13 cellular contexts compared by ENCODE assay signal in genomic region chr5:112381521-112381920, GRCh38. TPM values are rescaled to one million over a fixed set of nuclear protein-coding genes. Genes with fewer than 3 reads are reported as not detected.
DNase-seq lines count a peak whose midpoint lies in the region; ATAC-seq and TF ChIP-seq lines count a peak whose summit lies in the region.
"Had no signal": no experiment of that assay in that cellular context is flagged by ENCODE, and none has a peak within 500 bp of the region (broad histone marks: within the 10 kb centered on the region; RNA-seq: fewer than 3 reads in every experiment).

No MANE protein-coding gene starts in this region.

- peak in 3 of 4 donors; percentile 50 to 79 (median 77) for ATAC-seq in heart left ventricle
- peak in 5 of 8 donors; percentile 23 to 79 (median 55) for ATAC-seq in heart right ventricle
- ATAC-seq in left lobe of liver = peak; percentile 76
- no peak for ATAC-seq in GM18511 (IDR thresholded peaks at IDR 0.05; ENCODE audit: unreplicated experiment)
- ATAC-seq: CD8-positive, alpha-beta T cell had no signal

- WGBS in heart left ventricle, 4 donors = 46 to 67% (median 60%) methylated on average over 3 of the region's 3 CpGs
- 47 to 57% methylated on average over 3 of the region's 3 CpGs for WGBS in heart right ventricle, 2 donors

- TF ChIP-seq POLR2A in heart left ventricle (IDR thresholded peaks at IDR 0.05) = no peak

- H3K27ac ChIP-seq in heart left ventricle (no peak overlapping the region), right atrium auricular region (no peak overlapping the region), heart right ventricle (peak overlapping the region in 1 of 10 donors; percentile 2)
- H3K27ac ChIP-seq: BLaER1 treated with 17β-estradiol and CSF1 and Interleukin-3, amounts not matched to agents 10 nM and 100 nM had no signal

- H3K36me3 ChIP-seq in heart left ventricle (no peaks in the 10 kb centered on the region), right atrium auricular region (no peaks in the 10 kb centered on the region), heart right ventricle (no peaks in the 10 kb centered on the region)
- H3K36me3 ChIP-seq: BLaER1 treated with 17β-estradiol and CSF1 and Interleukin-3, amounts not matched to agents 10 nM and 100 nM had no signal

- peak in 2 of 5 donors; percentile 40 to 51 for DNase-seq in heart left ventricle
- no peak for DNase-seq in right atrium auricular region (ENCODE audit: low spot score)
- no peak for DNase-seq in heart right ventricle
- peak; percentile 47 for DNase-seq in left lobe of liver (ENCODE audit: low spot score)
- DNase-seq in activated T-cell treated with anti-CD3 and anti-CD28 coated beads, Interleukin-2, amount 50 U/mL, for 1 hour = no peak
- DNase-seq: Calu3; CD8-positive, alpha-beta T cell; DMS79 treated with DMSO at 0.1 percent for 48 hours; GF-D8; GOT3; H9 had no signal

- no peaks in the 10 kb centered on the region for H3K9me3 ChIP-seq in heart left ventricle
- no peaks in the 10 kb centered on the region for H3K9me3 ChIP-seq in right atrium auricular region
- H3K9me3 ChIP-seq in heart right ventricle = no peaks in the 10 kb centered on the region
- H3K9me3 ChIP-seq: BLaER1 treated with 17β-estradiol and CSF1 and Interleukin-3, amounts not matched to agents 10 nM and 100 nM had no signal

- intact Hi-C loops in heart left ventricle (cut with DNase I) (no loop called here), heart right ventricle (cut with DNase I) (no loop called here)

- TF ChIP-seq CTCF in heart left ventricle (IDR thresholded peaks at IDR 0.05) (no peak), right atrium auricular region (IDR thresholded peaks at IDR 0.05) (no peak), heart right ventricle (IDR thresholded peaks at IDR 0.05) (no peak)

- no peak overlapping the region for H3K4me3 ChIP-seq in heart left ventricle
- H3K4me3 ChIP-seq in right atrium auricular region = no peak overlapping the region
- no peak overlapping the region for H3K4me3 ChIP-seq in heart right ventricle
- H3K4me3 ChIP-seq: BLaER1 treated with 17β-estradiol and CSF1 and Interleukin-3, amounts not matched to agents 10 nM and 100 nM had no signal

- H3K27me3 ChIP-seq in heart left ventricle (no peaks in the 10 kb centered on the region), right atrium auricular region (no peaks in the 10 kb centered on the region), heart right ventricle (no peaks in the 10 kb centered on the region)
- H3K27me3 ChIP-seq: BLaER1 treated with 17β-estradiol and CSF1 and Interleukin-3, amounts not matched to agents 10 nM and 100 nM had no signal

- peaks cover 0 to 43% (median 21%) of the 10 kb centered on the region in 12 donors for H3K4me1 ChIP-seq in heart left ventricle
- H3K4me1 ChIP-seq in right atrium auricular region = peaks cover 0 to 32% of the 10 kb centered on the region in 2 donors
- peaks cover 0 to 60% (median 16%) of the 10 kb centered on the region in 9 donors for H3K4me1 ChIP-seq in heart right ventricle
- H3K4me1 ChIP-seq: BLaER1 treated with 17β-estradiol and CSF1 and Interleukin-3, amounts not matched to agents 10 nM and 100 nM had no signal

RNA-seq across cellular contexts. Expression of gene EPB41L4A, which starts 37.6 kb away (rescaled TPM):
- total RNA-seq in heart left ventricle (10 to 100 TPM in 8 of 9 donors, 1 to 10 TPM in 1; 9.0 to 34.5 (median 20.8) TPM), right atrium auricular region (10 to 100 TPM; 13.8 to 17.9 TPM), heart right ventricle (10 to 100 TPM; 12.6 to 28.4 (median 18.2) TPM), left lobe of liver (3.1 TPM)
- polyA plus RNA-seq in heart left ventricle (10 to 100 TPM in 1 of 2 donors, 1 to 10 TPM in 1; 6.4 to 10.6 TPM), heart right ventricle (1 to 10 TPM; 6.2 to 8.3 TPM)
